ENCODE assay signal across 1 cellular context in genomic region chr9:99906403-99907207, GRCh38.
TF ChIP-seq lines count a peak whose summit lies in the region.

Gene STX17, plus strand, starts transcription at chr9:99906654. Its CDS starts 8,586 bp downstream, at chr9:99915240.

TF ChIP-seq in HepG2, 621 proteins besides CTCF, POLR2A, EP300 and RAD21 (continued from another document):
- TF ChIP-seq ZHX1 (CRISPR knock-in tag; IDR thresholded peaks at IDR 0.05; ENCODE audit: low read depth) (no peak), HMG20B (CRISPR knock-in tag; conservative IDR thresholded peaks at IDR 0.05) (no peak), TP53 (CRISPR knock-in tag; conservative IDR thresholded peaks at IDR 0.05) (no peak), POLR2AphosphoS2 (IDR thresholded peaks at IDR 0.05; ENCODE audit: low read depth, low read length) (no peak), REPIN1 (CRISPR knock-in tag; IDR thresholded peaks at IDR 0.05; ENCODE audit: borderline replicate concordance, low read depth) (peak; percentile 49; the same call in 1 of the 2 replicates), FOXM1 (CRISPR knock-in tag; IDR thresholded peaks at IDR 0.05) (no peak), MTA1 (CRISPR knock-in tag; IDR thresholded peaks at IDR 0.05; ENCODE audit: borderline replicate concordance) (no peak; the same call in 1 of the 2 replicates), CC2D1A (CRISPR knock-in tag; IDR thresholded peaks at IDR 0.05) (no peak), GABPB1 (CRISPR knock-in tag; IDR thresholded peaks at IDR 0.05) (peak; percentile 84), ZNF292 (CRISPR knock-in tag; IDR thresholded peaks at IDR 0.05; ENCODE audit: borderline replicate concordance, low read depth) (peak; percentile 55; the same call in 1 of the 2 replicates), CBX1 (IDR thresholded peaks at IDR 0.05; ENCODE audit: low read depth) (no peak), ARNT (IDR thresholded peaks at IDR 0.05) (no peak), PBX3 (CRISPR knock-in tag; IDR thresholded peaks at IDR 0.05; ENCODE audit: borderline replicate concordance) (no peak), ZNF713 (CRISPR knock-in tag; IDR thresholded peaks at IDR 0.05) (no peak), RNF2 (conservative IDR thresholded peaks at IDR 0.05; ENCODE audit: low read depth) (peak; percentile 66; the same call in 1 of the 2 replicates), SRSF1 (optimal IDR thresholded peaks at IDR 0.05; ENCODE audit: low read depth, low read length) (peak; percentile 43), HOXA3 (CRISPR knock-in tag; IDR thresholded peaks at IDR 0.05) (0 out of 2 replicates have a peak, but pooled peaks have one; percentile 55), ARNT2 (CRISPR knock-in tag; IDR thresholded peaks at IDR 0.05; ENCODE audit: low read depth) (no peak), RCOR2 (CRISPR knock-in tag; IDR thresholded peaks at IDR 0.05) (peak; percentile 38; the same call in 1 of the 2 replicates), ZMYM3 (CRISPR knock-in tag; IDR thresholded peaks at IDR 0.05) (0 out of 2 replicates have a peak, but pooled peaks have one; percentile 30), SATB2 (CRISPR knock-in tag; IDR thresholded peaks at IDR 0.05) (0 out of 2 replicates have a peak, but pooled peaks have one; percentile 18), ZNF792 (CRISPR knock-in tag; IDR thresholded peaks at IDR 0.05) (peak; percentile 48; the same call in 1 of the 2 replicates), NR0B2 (CRISPR knock-in tag; IDR thresholded peaks at IDR 0.05) (peak; percentile 60; the same call in 1 of the 2 replicates), SCMH1 (CRISPR knock-in tag; IDR thresholded peaks at IDR 0.05; ENCODE audit: borderline replicate concordance) (no peak), MAFG (CRISPR knock-in tag; IDR thresholded peaks at IDR 0.05) (no peak), ZNF251 (CRISPR knock-in tag; IDR thresholded peaks at IDR 0.05) (no peak)
- TF ChIP-seq, protein P1, sequence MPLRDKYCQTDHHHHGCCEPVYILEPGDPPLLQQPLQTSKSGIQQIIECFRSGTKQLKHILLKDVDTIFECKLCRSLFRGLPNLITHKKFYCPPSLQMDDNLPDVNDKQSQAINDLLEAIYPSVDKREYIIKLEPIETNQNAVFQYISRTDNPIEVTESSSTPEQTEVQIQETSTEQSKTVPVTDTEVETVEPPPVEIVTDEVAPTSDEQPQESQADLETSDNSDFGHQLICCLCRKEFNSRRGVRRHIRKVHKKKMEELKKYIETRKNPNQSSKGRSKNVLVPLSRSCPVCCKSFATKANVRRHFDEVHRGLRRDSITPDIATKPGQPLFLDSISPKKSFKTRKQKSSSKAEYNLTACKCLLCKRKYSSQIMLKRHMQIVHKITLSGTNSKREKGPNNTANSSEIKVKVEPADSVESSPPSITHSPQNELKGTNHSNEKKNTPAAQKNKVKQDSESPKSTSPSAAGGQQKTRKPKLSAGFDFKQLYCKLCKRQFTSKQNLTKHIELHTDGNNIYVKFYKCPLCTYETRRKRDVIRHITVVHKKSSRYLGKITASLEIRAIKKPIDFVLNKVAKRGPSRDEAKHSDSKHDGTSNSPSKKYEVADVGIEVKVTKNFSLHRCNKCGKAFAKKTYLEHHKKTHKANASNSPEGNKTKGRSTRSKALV (CRISPR knock-in tag; IDR thresholded peaks at IDR 0.05) = peak; percentile 94
- TF ChIP-seq, protein P2, sequence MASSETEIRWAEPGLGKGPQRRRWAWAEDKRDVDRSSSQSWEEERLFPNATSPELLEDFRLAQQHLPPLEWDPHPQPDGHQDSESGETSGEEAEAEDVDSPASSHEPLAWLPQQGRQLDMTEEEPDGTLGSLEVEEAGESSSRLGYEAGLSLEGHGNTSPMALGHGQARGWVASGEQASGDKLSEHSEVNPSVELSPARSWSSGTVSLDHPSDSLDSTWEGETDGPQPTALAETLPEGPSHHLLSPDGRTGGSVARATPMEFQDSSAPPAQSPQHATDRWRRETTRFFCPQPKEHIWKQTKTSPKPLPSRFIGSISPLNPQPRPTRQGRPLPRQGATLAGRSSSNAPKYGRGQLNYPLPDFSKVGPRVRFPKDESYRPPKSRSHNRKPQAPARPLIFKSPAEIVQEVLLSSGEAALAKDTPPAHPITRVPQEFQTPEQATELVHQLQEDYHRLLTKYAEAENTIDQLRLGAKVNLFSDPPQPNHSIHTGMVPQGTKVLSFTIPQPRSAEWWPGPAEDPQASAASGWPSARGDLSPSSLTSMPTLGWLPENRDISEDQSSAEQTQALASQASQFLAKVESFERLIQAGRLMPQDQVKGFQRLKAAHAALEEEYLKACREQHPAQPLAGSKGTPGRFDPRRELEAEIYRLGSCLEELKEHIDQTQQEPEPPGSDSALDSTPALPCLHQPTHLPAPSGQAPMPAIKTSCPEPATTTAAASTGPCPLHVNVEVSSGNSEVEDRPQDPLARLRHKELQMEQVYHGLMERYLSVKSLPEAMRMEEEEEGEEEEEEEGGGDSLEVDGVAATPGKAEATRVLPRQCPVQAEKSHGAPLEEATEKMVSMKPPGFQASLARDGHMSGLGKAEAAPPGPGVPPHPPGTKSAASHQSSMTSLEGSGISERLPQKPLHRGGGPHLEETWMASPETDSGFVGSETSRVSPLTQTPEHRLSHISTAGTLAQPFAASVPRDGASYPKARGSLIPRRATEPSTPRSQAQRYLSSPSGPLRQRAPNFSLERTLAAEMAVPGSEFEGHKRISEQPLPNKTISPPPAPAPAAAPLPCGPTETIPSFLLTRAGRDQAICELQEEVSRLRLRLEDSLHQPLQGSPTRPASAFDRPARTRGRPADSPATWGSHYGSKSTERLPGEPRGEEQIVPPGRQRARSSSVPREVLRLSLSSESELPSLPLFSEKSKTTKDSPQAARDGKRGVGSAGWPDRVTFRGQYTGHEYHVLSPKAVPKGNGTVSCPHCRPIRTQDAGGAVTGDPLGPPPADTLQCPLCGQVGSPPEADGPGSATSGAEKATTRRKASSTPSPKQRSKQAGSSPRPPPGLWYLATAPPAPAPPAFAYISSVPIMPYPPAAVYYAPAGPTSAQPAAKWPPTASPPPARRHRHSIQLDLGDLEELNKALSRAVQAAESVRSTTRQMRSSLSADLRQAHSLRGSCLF (CRISPR knock-in tag; IDR thresholded peaks at IDR 0.05; ENCODE audit: borderline replicate concordance) = peak; percentile 62; the same call in 1 of the 2 replicates
- TF ChIP-seq, protein P3, sequence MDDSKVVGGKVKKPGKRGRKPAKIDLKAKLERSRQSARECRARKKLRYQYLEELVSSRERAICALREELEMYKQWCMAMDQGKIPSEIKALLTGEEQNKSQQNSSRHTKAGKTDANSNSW (CRISPR knock-in tag; IDR thresholded peaks at IDR 0.05; ENCODE audit: borderline replicate concordance) = 0 out of 2 replicates have a peak, but pooled peaks have one; percentile 43
